8 cellular contexts compared by ENCODE assay signal in the genomic region with DNA sequence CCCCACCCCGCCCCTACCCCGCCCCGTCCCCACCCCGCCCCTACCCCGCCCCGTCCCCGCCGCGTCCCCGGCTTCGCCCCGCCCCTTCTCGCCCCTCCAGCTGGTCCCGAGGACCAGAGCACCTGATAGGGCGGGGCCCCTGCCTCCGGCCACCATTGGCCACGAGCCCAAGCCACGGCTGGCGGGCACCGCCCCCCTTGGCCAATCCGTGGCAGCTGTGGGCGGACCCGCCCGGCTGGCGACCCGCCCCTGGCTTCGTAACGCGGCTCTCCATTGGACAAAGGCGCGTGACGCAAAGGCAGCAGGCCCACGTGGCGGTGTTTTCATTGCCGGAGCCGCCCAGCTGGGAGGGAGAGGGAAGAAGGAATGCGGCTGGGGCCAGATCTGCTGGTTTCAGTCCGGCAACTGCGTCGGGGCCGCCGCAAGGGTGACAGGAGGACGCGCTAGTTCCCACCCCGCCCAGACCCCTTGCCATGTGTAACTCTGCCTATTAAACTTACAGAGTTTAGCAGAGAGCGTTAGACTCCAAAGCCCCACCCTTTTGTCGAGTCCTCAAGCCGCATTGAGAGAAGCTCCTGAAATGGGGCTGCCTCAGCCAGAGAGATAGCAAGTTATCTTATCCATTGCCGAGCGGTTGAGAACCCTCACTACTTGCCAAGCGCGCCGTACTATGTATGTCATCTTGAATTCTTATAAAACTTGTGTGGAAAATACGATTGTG. TPM values are rescaled to one million over a fixed set of nuclear protein-coding genes. Genes with fewer than 3 reads are reported as not detected.
DNase-seq lines count a peak whose midpoint lies in the region; ATAC-seq lines count a peak whose summit lies in the region.

No MANE protein-coding gene starts in this region.

- intact Hi-C loops in activated CD4-positive, alpha-beta T cell treated with anti-CD3 and anti-CD28 coated beads, Interleukin-2, amount 10 ng/mL, durations not matched to agents 24 days and 14 days (cut with micrococcal nuclease) = loop anchor here (2.0 kb wide), 1 partner anchor 423 kb away; the partner anchor contains the start of gene KPNA2

- H3K36me3 Mint-ChIP-seq in activated CD4-positive, alpha-beta T cell treated with anti-CD3 and anti-CD28 coated beads, Interleukin-2, amount 10 ng/mL, durations not matched to agents 24 days and 14 days (ENCODE audit: low read depth) = peaks cover 4% of the 10 kb centered on the region

- no peaks in the 10 kb centered on the region for H3K27me3 Mint-ChIP-seq in activated CD4-positive, alpha-beta T cell treated with anti-CD3 and anti-CD28 coated beads, Interleukin-2, amount 10 ng/mL, durations not matched to agents 24 days and 14 days

- H3K27ac Mint-ChIP-seq in activated CD4-positive, alpha-beta T cell treated with anti-CD3 and anti-CD28 coated beads, Interleukin-2, amount 10 ng/mL, durations not matched to agents 24 days and 14 days = peak overlapping the region; percentile 86

- peak; percentile 66 for ATAC-seq in HG03439 (IDR thresholded peaks at IDR 0.05; ENCODE audit: unreplicated experiment)

- H3K9me3 Mint-ChIP-seq in activated CD4-positive, alpha-beta T cell treated with anti-CD3 and anti-CD28 coated beads, Interleukin-2, amount 10 ng/mL, durations not matched to agents 24 days and 14 days = no peaks in the 10 kb centered on the region

- DNase-seq in Ammon's horn (ENCODE audit: low spot score) = peak; percentile 99
- peak; percentile 88 for DNase-seq in GM19238 (ENCODE audit: insufficient read length, low spot score)
- peak; percentile 98 for DNase-seq in NCI-H510A treated with DMSO at 0.1 percent for 48 hours (lab: John Stamatoyannopoulos, UW)
- peak; percentile 100 for DNase-seq in activated CD4-positive, alpha-beta T cell treated with anti-CD3 and anti-CD28 coated beads, Interleukin-2, amount 10 ng/mL, durations not matched to agents 24 days and 14 days
- DNase-seq in cortex of kidney (lab: John Stamatoyannopoulos, UW) = peak; percentile 90
- peak; percentile 99 for DNase-seq in left kidney (ENCODE audit: low read depth, low spot score)
- peak; percentile 98 for DNase-seq in stimulated activated CD4-positive, alpha-beta T cell treated with anti-CD3 and anti-CD28 coated beads, Interleukin-1b, Interleukin-23, amount 100 ng/mL, for 48 hours

- peaks cover 61% of the 10 kb centered on the region for H3K4me1 Mint-ChIP-seq in activated CD4-positive, alpha-beta T cell treated with anti-CD3 and anti-CD28 coated beads, Interleukin-2, amount 10 ng/mL, durations not matched to agents 24 days and 14 days

- H3K4me3 Mint-ChIP-seq in activated CD4-positive, alpha-beta T cell treated with anti-CD3 and anti-CD28 coated beads, Interleukin-2, amount 10 ng/mL, durations not matched to agents 24 days and 14 days = peak overlapping the region; percentile 92

RNA-seq across cellular contexts. Expression of gene WIPI1, which starts 0.4 kb away (rescaled TPM):
- 9.1 and 9.5 TPM in 2 replicates for total RNA-seq in activated CD4-positive, alpha-beta T cell treated with anti-CD3 and anti-CD28 coated beads, Interleukin-2, amount 10 ng/mL, durations not matched to agents 24 days and 14 days

RNA-seq across cellular contexts. Expression of gene PRKAR1A, which starts 54.5 kb away (rescaled TPM):
- 194 and 207 TPM in 2 replicates for total RNA-seq in activated CD4-positive, alpha-beta T cell treated with anti-CD3 and anti-CD28 coated beads, Interleukin-2, amount 10 ng/mL, durations not matched to agents 24 days and 14 days

Comparison
In these comparisons a context has a peak if more than half of its experiments do, and no peak if none do; other contexts are left out.
1. Peak in every context shown above with its lines: DNase-seq and ATAC-seq.